ENCODE assay signal across 1 cellular context in the genomic region with DNA sequence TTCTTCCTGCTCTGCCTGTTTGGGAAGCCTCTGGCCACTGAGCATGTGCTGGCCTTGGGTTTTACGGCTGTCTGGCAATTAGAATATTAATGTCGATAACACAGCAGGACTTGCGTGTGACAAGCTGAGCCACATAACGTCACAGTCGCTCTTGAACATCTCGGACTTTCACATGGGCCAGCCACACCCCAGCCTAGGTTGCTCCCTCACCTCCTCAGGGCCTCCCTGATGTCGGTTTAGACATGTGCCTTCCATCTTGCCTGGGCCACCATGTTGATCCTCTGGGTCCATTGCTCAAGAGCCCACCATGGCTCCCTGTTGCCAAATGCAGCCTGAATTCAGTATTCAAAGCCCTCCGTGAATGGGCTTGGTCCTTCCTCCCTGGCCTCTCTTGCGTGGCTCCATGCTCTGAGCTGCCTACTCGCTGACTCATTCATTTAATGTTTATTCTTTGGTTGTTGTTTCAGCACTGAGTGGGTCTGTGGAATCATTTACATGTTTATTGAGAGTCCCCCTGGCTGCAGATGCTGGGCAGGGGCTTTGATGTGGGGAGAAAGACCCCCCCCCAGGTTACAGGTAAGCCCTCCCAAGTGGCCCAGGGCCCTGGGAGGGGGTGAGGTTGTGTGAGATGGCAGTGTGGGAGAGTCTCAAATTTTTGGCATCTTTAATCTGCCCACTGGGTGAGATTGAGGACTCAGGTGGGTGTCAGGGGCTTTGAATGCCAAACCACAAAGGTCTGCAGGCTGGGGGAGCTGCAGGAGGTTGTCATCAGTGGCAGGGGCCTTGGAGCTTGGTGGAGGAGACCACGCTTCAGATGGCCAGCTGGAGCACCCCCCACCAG.
TF ChIP-seq lines count a peak whose summit lies in the region.

No MANE protein-coding gene starts in this region.

TF ChIP-seq in HCT116, 20 proteins besides CTCF, POLR2A, EP300 and RAD21 (continued from another document):
- TF ChIP-seq SIN3A (IDR thresholded peaks at IDR 0.05; ENCODE audit: low read depth) (no peak), ZFX (IDR thresholded peaks at IDR 0.05) (no peak), FOSL1 (IDR thresholded peaks at IDR 0.05; ENCODE audit: low read depth) (no peak)
- TF ChIP-seq, protein P1, sequence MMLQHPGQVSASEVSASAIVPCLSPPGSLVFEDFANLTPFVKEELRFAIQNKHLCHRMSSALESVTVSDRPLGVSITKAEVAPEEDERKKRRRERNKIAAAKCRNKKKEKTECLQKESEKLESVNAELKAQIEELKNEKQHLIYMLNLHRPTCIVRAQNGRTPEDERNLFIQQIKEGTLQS (IDR thresholded peaks at IDR 0.05) = no peak
